Comparison of ENCODE assay signal across 1 cellular context in genomic region chr15:43143203-43143941, GRCh38.
TF ChIP-seq lines count a peak whose summit lies in the region.

No MANE protein-coding gene starts in this region.

TF ChIP-seq in K562, 482 proteins besides CTCF, POLR2A, EP300 and RAD21:
- no peak for TF ChIP-seq PPARD (CRISPR knock-in tag; IDR thresholded peaks at IDR 0.05)
- no peak for TF ChIP-seq ZNF75A (CRISPR knock-in tag; IDR thresholded peaks at IDR 0.05)
- no peak for TF ChIP-seq ZBTB26 (CRISPR knock-in tag; IDR thresholded peaks at IDR 0.05)
- no peak for TF ChIP-seq TRIM28 (IDR thresholded peaks at IDR 0.05)
- TF ChIP-seq ZSCAN29 (IDR thresholded peaks at IDR 0.05) = no peak
- TF ChIP-seq RUNX1 (IDR thresholded peaks at IDR 0.05; ENCODE audit: low read depth) = no peak
- TF ChIP-seq SUPT5H (IDR thresholded peaks at IDR 0.05) = no peak
- TF ChIP-seq POLR3A (IDR thresholded peaks at IDR 0.05; ENCODE audit: borderline replicate concordance, extremely low read depth, insufficient read depth, insufficient read length) = no peak
- no peak for TF ChIP-seq HINFP (tag; conservative IDR thresholded peaks at IDR 0.05; ENCODE audit: low read depth)
- no peak for TF ChIP-seq KAT8 (IDR thresholded peaks at IDR 0.05; ENCODE audit: low read depth)
- TF ChIP-seq HDAC1 (IDR thresholded peaks at IDR 0.05) = no peak
- TF ChIP-seq ZNF146 (CRISPR knock-in tag; IDR thresholded peaks at IDR 0.05; ENCODE audit: unreplicated experiment) = no peak
- TF ChIP-seq NFIC (IDR thresholded peaks at IDR 0.05) = no peak
TF ChIP-seq in K562: peak in this region for 0.
